Comparison of ENCODE assay signal across 21 cellular contexts in genomic region chr11:58674609-58675008, GRCh38. TPM values are rescaled to one million over a fixed set of nuclear protein-coding genes. Genes with fewer than 3 reads are reported as not detected.
DNase-seq lines count a peak whose midpoint lies in the region; ATAC-seq, FAIRE-seq and TF ChIP-seq lines count a peak whose summit lies in the region.
"Had no signal": no experiment of that assay in that cellular context is flagged by ENCODE, and none has a peak within 500 bp of the region (broad histone marks: within the 10 kb centered on the region; RNA-seq: fewer than 3 reads in every experiment).

No MANE protein-coding gene starts in this region.

- H4K91ac ChIP-seq in IMR-90 (ENCODE audit: insufficient read depth, low read depth, low read length) (no peak overlapping the region), H1 (replicated peaks; ENCODE audit: insufficient read length, low read length) (no peak overlapping the region)

- no peak for TF ChIP-seq POLR2A in IMR-90 (IDR thresholded peaks at IDR 0.05; ENCODE audit: low read depth, low read length)
- no peak for TF ChIP-seq POLR2A in H1 (IDR thresholded peaks at IDR 0.05; ENCODE audit: control extremely low read depth in 1 of 2, low read depth in 2 of 2, low read length in 2 of 2)

- WGBS in IMR-90 (ENCODE audit: extremely low coverage in 2 of 2, insufficient read length in 1 of 2), 2 experiments, result 89% methylated on average over 5 of the region's 12 CpGs; no CpG with 5 or more reads in 1 of the 2 experiments
- 92% methylated on average over 12 of the region's 12 CpGs; no CpG with 5 or more reads in 1 of the 2 experiments for WGBS in H1 (ENCODE audit: extremely low coverage in 1 of 2, insufficient coverage in 1 of 2, insufficient read length in 1 of 2, insufficient replicate concordance in 2 of 2, low coverage in 1 of 2, low lambda C conversion rate in 2 of 2, missing lambda C conversion rate in 1 of 2), 2 experiments
- WGBS in pancreas, 2 donors, result 39 to 46% methylated on average over 12 of the region's 12 CpGs

- no peak for TF ChIP-seq CTCF in IMR-90 (conservative IDR thresholded peaks at IDR 0.05; ENCODE audit: low read depth, low read length)
- TF ChIP-seq CTCF in H1 (IDR thresholded peaks at IDR 0.05; ENCODE audit: control extremely low read depth in 1 of 3, insufficient read depth in 1 of 3, low read depth in 1 of 3, low read length in 3 of 3), result no peak
- TF ChIP-seq CTCF in pancreas (IDR thresholded peaks at IDR 0.05), result no peak
- TF ChIP-seq CTCF in BE2C (IDR thresholded peaks at IDR 0.05; ENCODE audit: low read depth, low read length), result no peak

- H3K4me3 ChIP-seq in IMR-90 (ENCODE audit: insufficient read depth, low read depth, low read length) (no peak overlapping the region), H1 (ENCODE audit: extremely low read depth in 1 of 4, insufficient read depth in 2 of 4, low read depth in 3 of 4, low read length in 4 of 4) (no peak overlapping the region), pancreas (peak overlapping the region in 2 of 4 donors; percentile 12 to 29), BE2C (ENCODE audit: low read depth, low read length) (no peak overlapping the region)
- H3K4me3 ChIP-seq: SK-N-MC had no signal

- TF ChIP-seq RAD21 in IMR-90 (IDR thresholded peaks at IDR 0.05; ENCODE audit: low read length), result no peak
- TF ChIP-seq RAD21 in H1 (IDR thresholded peaks at IDR 0.05 in 1 of 2, conservative IDR thresholded peaks at IDR 0.05 in 1 of 2; ENCODE audit: low read depth in 2 of 2, low read length in 2 of 2), result no peak

- H3K14ac ChIP-seq in IMR-90 (replicated peaks; ENCODE audit: low read depth, low read length) (no peak overlapping the region), H1 (ENCODE audit: insufficient read length) (no peak overlapping the region)

- H3K79me1 ChIP-seq in IMR-90 (ENCODE audit: low read depth in 1 of 2, low read length in 2 of 2) (no peaks in the 10 kb centered on the region), H1 (ENCODE audit: low read depth, low read length) (no peaks in the 10 kb centered on the region)

- POLR2A ChIA-PET in IMR-90 (lab: Charles Lee; ENCODE audit: unreplicated experiment) (no interaction called here), H1 (lab: Charles Lee; ENCODE audit: partially characterized antibody) (no interaction called here)

- no peak overlapping the region for H2BK12ac ChIP-seq in H1 (ENCODE audit: low read depth, low read length)

- H3K36me3 ChIP-seq in IMR-90 (ENCODE audit: control insufficient read depth, insufficient read depth, low read length), result no peaks in the 10 kb centered on the region
- H3K36me3 ChIP-seq in H1 (ENCODE audit: control insufficient read depth in 2 of 4, insufficient read depth in 4 of 4, low read length in 3 of 4), result no peaks in the 10 kb centered on the region
- no peaks in the 10 kb centered on the region for H3K36me3 ChIP-seq in pancreas
- H3K36me3 ChIP-seq in BE2C, result no peaks in the 10 kb centered on the region

- dilution Hi-C loops in IMR-90 (cut with HindIII; ENCODE audit: low sequenced_read_pairs, unreplicated experiment), result no loop called here

- H3K23ac ChIP-seq in IMR-90 (ENCODE audit: low read depth, low read length) (no peak overlapping the region), H1 (ENCODE audit: insufficient read length) (no peak overlapping the region)

- H3K56ac ChIP-seq in IMR-90 (ENCODE audit: extremely low read depth, insufficient read depth, low read length) (no peak overlapping the region), H1 (replicated peaks; ENCODE audit: insufficient read length, low read depth, low read length) (no peak overlapping the region)

- in situ Hi-C loops in IMR-90 (cut with MboI; ENCODE audit: low sequenced_read_pairs), result loop anchor here (5.0 kb wide), 1 partner anchor 102 kb away; no protein-coding TSS in a partner anchor

- H2AK5ac ChIP-seq in IMR-90 (ENCODE audit: low read depth, low read length) (no peak overlapping the region), H1 (ENCODE audit: low read depth, low read length) (no peak overlapping the region)

- H2AK9ac ChIP-seq in IMR-90 (replicated peaks; ENCODE audit: low read depth, low read length, poor library complexity), result no peak overlapping the region

- H3K4me2 ChIP-seq in IMR-90 (ENCODE audit: low read depth, low read length) (no peak overlapping the region), H1 (ENCODE audit: insufficient read depth in 1 of 2, low read depth in 2 of 2, low read length in 2 of 2) (no peak overlapping the region)

- H3K9ac ChIP-seq in IMR-90 (ENCODE audit: low read depth, low read length), result no peak overlapping the region
- no peak overlapping the region for H3K9ac ChIP-seq in H1 (replicated peaks in 1 of 4; ENCODE audit: extremely low read depth in 1 of 4, low read depth in 3 of 4, low read length in 3 of 4)

- H3K18ac ChIP-seq in IMR-90 (ENCODE audit: low read depth, low read length) (no peak overlapping the region), H1 (ENCODE audit: extremely low read depth, low read length) (no peak overlapping the region)

- no peak for DNase-seq in IMR-90
- DNase-seq in NCI-H2029 treated with DMSO at 0.1 percent for 48 hours (lab: John Stamatoyannopoulos, UW), result peak; percentile 5
- no peak for DNase-seq in H1 (ENCODE audit: low read depth in 1 of 2, low spot score in 2 of 2)
- peak; percentile 62 to 78 (median 71) for DNase-seq in pancreas
- DNase-seq in BE2C, result no peak
- DNase-seq in activated CD4-positive, alpha-beta T cell treated with anti-CD3 and anti-CD28 coated beads for 48 hours, result no peak
- DNase-seq: CD4-positive, alpha-beta memory T cell; DMS79 treated with DMSO at 0.1 percent for 48 hours; H9; NCI-H1417; NCI-H187 treated with DMSO at 0.1 percent for 48 hours; NCI-H2171 treated with DMSO at 0.1 percent for 48 hours; NCI-H510A; NCI-H82 had no signal

- H3K27ac ChIP-seq in IMR-90 (ENCODE audit: insufficient read depth, low read length) (no peak overlapping the region), H1 (ENCODE audit: low read depth, low read length) (no peak overlapping the region), pancreas (peak overlapping the region in 3 of 4 donors; percentile 9 to 63 (median 11))
- H3K27ac ChIP-seq: SK-N-MC had no signal

- no peak overlapping the region for H4K5ac ChIP-seq in IMR-90 (ENCODE audit: low read depth, low read length)
- no peak overlapping the region for H4K5ac ChIP-seq in H1 (ENCODE audit: insufficient read length, low read depth, low read length)

- H3K4ac ChIP-seq in IMR-90 (ENCODE audit: low read depth, low read length) (no peak overlapping the region), H1 (replicated peaks; ENCODE audit: insufficient read length, low read depth, low read length) (no peak overlapping the region)

- no peaks in the 10 kb centered on the region for H3K4me1 ChIP-seq in IMR-90 (ENCODE audit: control insufficient read depth, insufficient read depth, low read length)
- H3K4me1 ChIP-seq in H1 (replicated peaks in 1 of 4; ENCODE audit: control insufficient read depth in 3 of 4, insufficient read depth in 4 of 4, low read length in 3 of 4), result no peaks in the 10 kb centered on the region
- H3K4me1 ChIP-seq in pancreas, result peaks cover 0 to 14% (median 11%) of the 10 kb centered on the region in 3 donors
- H3K4me1 ChIP-seq in BE2C, result no peaks in the 10 kb centered on the region

- no peak overlapping the region for H2BK120ac ChIP-seq in IMR-90 (ENCODE audit: low read depth, low read length)
- H2BK120ac ChIP-seq in H1 (replicated peaks; ENCODE audit: low read depth, low read length), result no peak overlapping the region

- H3K9me1 ChIP-seq in IMR-90 (ENCODE audit: insufficient read depth, low read length), result no peaks in the 10 kb centered on the region

- no TSS peak for BruUV-seq in IMR-90 (replicated peaks; lab: Mats Ljungman, UMichigan)

- no peak for TF ChIP-seq EP300 in H1 (IDR thresholded peaks at IDR 0.05; ENCODE audit: borderline replicate concordance in 1 of 2, low read depth in 2 of 2, low read length in 2 of 2)

- peak overlapping the region; percentile 32 for H2AFZ ChIP-seq in IMR-90 (replicated peaks; ENCODE audit: low read length, poor library complexity)
- no peak overlapping the region for H2AFZ ChIP-seq in H1 (ENCODE audit: low read length)

- H2BK20ac ChIP-seq in IMR-90 (ENCODE audit: low read depth, low read length) (no peak overlapping the region), H1 (ENCODE audit: low read length) (no peak overlapping the region)

- CTCF ChIA-PET in IMR-90 (lab: Yijun Ruan, JAX) (no interaction called here), H1 (lab: Charles Lee; ENCODE audit: partially characterized antibody) (interaction anchor here (0.6 to 3.4 kb wide), 8 partner anchors 15 to 511 kb away, joined by 3 to 13 read pairs (median 4); no protein-coding TSS in a partner anchor)

- FAIRE-seq in H1 (lab: Jason Lieb, UNC), result no peak
- no peak for FAIRE-seq in pancreas (lab: Jason Lieb, UNC)

- H4K20me1 ChIP-seq in IMR-90 (ENCODE audit: insufficient read depth, low read length), result no peaks in the 10 kb centered on the region
- no peaks in the 10 kb centered on the region for H4K20me1 ChIP-seq in H1 (replicated peaks in 1 of 2; ENCODE audit: control insufficient read depth in 1 of 2, insufficient read depth in 2 of 2, low read length in 2 of 2)

- H3K9me3 ChIP-seq in IMR-90 (ENCODE audit: control insufficient read depth, insufficient read depth, low read length) (no peaks in the 10 kb centered on the region), H1 (ENCODE audit: insufficient read depth in 2 of 2, low read depth in 1 of 2, low read length in 1 of 2) (peaks cover 0 to 2% of the 10 kb centered on the region in 2 experiments; a peak in 1 of 4 replicates), pancreas (no peaks in the 10 kb centered on the region), BE2C (no peaks in the 10 kb centered on the region)

- intact Hi-C loops in IMR-90 (cut with micrococcal nuclease) (loop anchor here (1.0 to 5.0 kb wide), 3 partner anchors 97 to 483 kb away; no protein-coding TSS in a partner anchor), pancreas (cut with DNase I) (loop anchor here in 1 of 3 donors (10.0 kb wide), 1 partner anchor 100 kb away; the partner anchor contains the start of genes LPXN and ZFP91)

- peaks cover 2% of the 10 kb centered on the region for H3K27me3 ChIP-seq in IMR-90 (ENCODE audit: control insufficient read depth, insufficient read depth, low read length)
- no peaks in the 10 kb centered on the region for H3K27me3 ChIP-seq in H1 (replicated peaks in 1 of 4; ENCODE audit: control insufficient read depth in 3 of 4, extremely low read depth in 1 of 4, insufficient read depth in 3 of 4, low read length in 3 of 4)
- no peaks in the 10 kb centered on the region for H3K27me3 ChIP-seq in pancreas
- no peaks in the 10 kb centered on the region for H3K27me3 ChIP-seq in BE2C

- H2BK15ac ChIP-seq in IMR-90 (ENCODE audit: low read depth, low read length), result no peak overlapping the region
- no peak overlapping the region for H2BK15ac ChIP-seq in H1 (ENCODE audit: low read length)

- H2BK5ac ChIP-seq in IMR-90 (ENCODE audit: low read depth, low read length, poor library complexity, severe bottlenecking) (no peak overlapping the region), H1 (ENCODE audit: low read depth, low read length) (no peak overlapping the region)

- H3K23me2 ChIP-seq in H1 (ENCODE audit: low read depth, low read length), result peaks cover 2% of the 10 kb centered on the region; the same call in 1 of the 2 replicates

- no peak for ATAC-seq in IMR-90 (ENCODE audit: low read depth)
- ATAC-seq in pancreas, result peak; percentile 87 to 93 (median 92)
- no peak for ATAC-seq in HG03025 (IDR thresholded peaks at IDR 0.05; ENCODE audit: low FRiP score, unreplicated experiment)
- ATAC-seq: Right ventricle myocardium inferior had no signal

- no peaks in the 10 kb centered on the region for H3K79me2 ChIP-seq in H1 (ENCODE audit: control insufficient read depth in 1 of 2, insufficient read depth in 2 of 2, low read length in 2 of 2)

- H4K8ac ChIP-seq in IMR-90 (ENCODE audit: low read depth in 2 of 2, low read length in 2 of 2), result no peak overlapping the region
- H4K8ac ChIP-seq in H1 (ENCODE audit: extremely low read depth, insufficient read depth, low read length), result peak overlapping the region; percentile 80; the same call in 1 of the 2 replicates

RNA-seq across cellular contexts. Expression of gene CNTF, which starts 52.1 kb away (rescaled TPM):
- total RNA-seq in IMR-90 (2012; rRNA removed) (2.3 and 3.3 TPM in 2 replicates), pancreas (under 1 TPM; 0.31 to 0.63 (median 0.51) TPM)
- polyA plus RNA-seq in IMR-90 (2012; rRNA removed) (1.1 and 1.2 TPM in 2 replicates), H1 (2011; rRNA removed) (0.33 and 0.41 TPM in 2 replicates), pancreas (under 1 TPM; 0.28 to 0.30 TPM)
- polyA plus RNA-seq in IMR-90 (2012; cell fraction: cytosol; rRNA removed), result 0.08 and 0.39 TPM in 2 replicates
- polyA plus RNA-seq in IMR-90 (2012; cell fraction: nucleus; rRNA removed; ENCODE audit: low replicate concordance), result 0.91 and 5.2 TPM in 2 replicates
- 1.5 and 1.9 TPM in 2 replicates for total RNA-seq in H1 (2021; fragmentation: NEBNext Ultra II Directional; extraction: Animal tissue kit (Norgen Biotek cat#: 25700))
- 0.37 TPM for polyA plus RNA-seq in H1 (2011; cell fraction: cytosol; rRNA removed)
- polyA plus RNA-seq in H1 (2011; cell fraction: nucleus; rRNA removed), result 1.3 TPM
- polyA plus RNA-seq in H1 (2012, experiment 1 of 2), result 0.27 to 1.7 TPM (median 0.62 TPM) in 4 replicates
- not detected for polyA plus RNA-seq in H1 (2012, experiment 2 of 2)
- 0.51 TPM for polyA plus RNA-seq in H1 (2013, experiment 1 of 2)
- 0.40 TPM for polyA plus RNA-seq in H1 (2013, experiment 2 of 2)
- polyA minus RNA-seq in H1 (2011; rRNA and poly(A)+ RNA removed), result 3.0 and 4.6 TPM in 2 replicates
- polyA minus RNA-seq in H1 (2011; cell fraction: cytosol; rRNA and poly(A)+ RNA removed), result 2.1 TPM
- 26.0 TPM for polyA minus RNA-seq in H1 (2011; cell fraction: nucleus; rRNA and poly(A)+ RNA removed)
- 1.0 TPM for polyA plus RNA-seq in BE2C (2012; ENCODE audit: insufficient read depth, insufficient read length, low read depth)

RNA-seq across cellular contexts. Expression of gene GLYAT, which starts 57.1 kb away (rescaled TPM):
- total RNA-seq in IMR-90 (2012; rRNA removed) (not detected in 2 replicates), pancreas (under 1 TPM in 2 of 6 donors, not detected in 4; 0.18 to 0.32 TPM)
- polyA plus RNA-seq in IMR-90 (2012; rRNA removed) (not detected in 2 replicates), H1 (2011; rRNA removed) (not detected in 2 replicates), pancreas (not detected)
- polyA plus RNA-seq in IMR-90 (2012; cell fraction: cytosol; rRNA removed), result not detected in 2 replicates
- polyA plus RNA-seq in IMR-90 (2012; cell fraction: nucleus; rRNA removed; ENCODE audit: low replicate concordance), result not detected in 2 replicates
- total RNA-seq in H1 (2021; fragmentation: NEBNext Ultra II Directional; extraction: Animal tissue kit (Norgen Biotek cat#: 25700)), result not detected in 2 replicates
- not detected for polyA plus RNA-seq in H1 (2011; cell fraction: cytosol; rRNA removed)
- not detected for polyA plus RNA-seq in H1 (2011; cell fraction: nucleus; rRNA removed)
- not detected in 4 replicates for polyA plus RNA-seq in H1 (2012, experiment 1 of 2)
- polyA plus RNA-seq in H1 (2012, experiment 2 of 2), result not detected
- polyA plus RNA-seq in H1 (2013, experiment 1 of 2), result 0.08 TPM
- polyA plus RNA-seq in H1 (2013, experiment 2 of 2), result 0.02 TPM
- 0.22 and 0.76 TPM in 2 replicates for polyA minus RNA-seq in H1 (2011; rRNA and poly(A)+ RNA removed)
- polyA minus RNA-seq in H1 (2011; cell fraction: cytosol; rRNA and poly(A)+ RNA removed), result not detected
- not detected for polyA minus RNA-seq in H1 (2011; cell fraction: nucleus; rRNA and poly(A)+ RNA removed)
- not detected for polyA plus RNA-seq in BE2C (2012; ENCODE audit: insufficient read depth, insufficient read length, low read depth)
- total RNA-seq: CD4-positive, alpha-beta memory T cell; G401; H9; HT1080; LHCN-M2 had no signal
- polyA plus RNA-seq: BJ; CD4-positive, alpha-beta memory T cell had no signal

Comparison
In these comparisons a context has a peak if more than half of its experiments do, and no peak if none do; other contexts are left out.
1. ATAC-seq: peak in pancreas (4 of 4); none in IMR-90 (single experiment) and HG03025 (single experiment).
2. DNase-seq: peak in NCI-H2029 treated with DMSO at 0.1 percent for 48 hours (single experiment) and pancreas (6 of 6); none in IMR-90 (single experiment), H1 (0 of 2), BE2C (single experiment) and activated CD4-positive, alpha-beta T cell treated with anti-CD3 and anti-CD28 coated beads for 48 hours (single experiment).
3. H3K27ac ChIP-seq: peak in pancreas (3 of 4); none in IMR-90 (single experiment) and H1 (single experiment).